8 cellular contexts compared by ENCODE assay signal in genomic region chr12:25251749-25252148, GRCh38. TPM values are rescaled to one million over a fixed set of nuclear protein-coding genes. Genes with fewer than 3 reads are reported as not detected.
DNase-seq lines count a peak whose midpoint lies in the region; ATAC-seq and TF ChIP-seq lines count a peak whose summit lies in the region.

No MANE protein-coding gene starts in this region.

- no peak for TF ChIP-seq CTCF in VCaP (conservative IDR thresholded peaks at IDR 0.05)
- TF ChIP-seq CTCF in gastroesophageal sphincter (IDR thresholded peaks at IDR 0.05) = no peak
- no peak for TF ChIP-seq CTCF in gastrocnemius medialis (IDR thresholded peaks at IDR 0.05 in 4 of 5, conservative IDR thresholded peaks at IDR 0.05 in 1 of 5)

- ATAC-seq in gastroesophageal sphincter (no peak), gastrocnemius medialis (no peak), GM19324 (IDR thresholded peaks at IDR 0.05; ENCODE audit: low FRiP score, unreplicated experiment) (no peak)

- H3K27ac ChIP-seq in VCaP = peak overlapping the region; percentile 90
- peak overlapping the region; percentile 67 to 99 (median 94) for H3K27ac ChIP-seq in gastroesophageal sphincter
- peak overlapping the region; percentile 88 to 97 (median 94) for H3K27ac ChIP-seq in gastrocnemius medialis

- in situ Hi-C loops in gastrocnemius medialis (cut with MboI; ENCODE audit: low sequenced_read_pairs in 4 of 4) = no loop called here

- H3K9me3 ChIP-seq in gastroesophageal sphincter (no peaks in the 10 kb centered on the region), gastrocnemius medialis (no peaks in the 10 kb centered on the region)

- intact Hi-C loops in gastrocnemius medialis (cut with DNase I; ENCODE audit: low total_unique reads) = loop anchor here (2.0 to 10.0 kb wide), 3 partner anchors 57 to 853 kb away; partner anchors contain the start of genes DNAI7 and ETFRF1

- peaks cover 2% of the 10 kb centered on the region for H3K27me3 ChIP-seq in H7 (ENCODE audit: control insufficient read depth, insufficient read depth, low read length)
- H3K27me3 ChIP-seq in gastroesophageal sphincter = no peaks in the 10 kb centered on the region
- no peaks in the 10 kb centered on the region for H3K27me3 ChIP-seq in gastrocnemius medialis

- 23 to 63% methylated on average over 3 to 5 of the region's 5 CpGs for WGBS in gastroesophageal sphincter (ENCODE audit: low coverage in 1 of 2), 2 donors

- H3K4me1 ChIP-seq in gastroesophageal sphincter (peaks cover 0 to 35% (median 5%) of the 10 kb centered on the region in 3 donors), gastrocnemius medialis (peaks cover 10 to 22% of the 10 kb centered on the region in 2 donors)

- TF ChIP-seq EP300 in gastroesophageal sphincter (IDR thresholded peaks at IDR 0.05) = no peak

- DNase-seq in H7 = no peak
- no peak for DNase-seq in gastrocnemius medialis
- no peak for DNase-seq in occipital lobe (lab: John Stamatoyannopoulos, UW)
- DNase-seq in SW480 (ENCODE audit: low spot score) = no peak
- DNase-seq in NCI-H1092 (lab: John Stamatoyannopoulos, UW) = no peak

- H3K36me3 ChIP-seq in H7 (replicated peaks; ENCODE audit: control insufficient read depth, insufficient read depth, low read length) (no peaks in the 10 kb centered on the region), gastroesophageal sphincter (no peaks in the 10 kb centered on the region), gastrocnemius medialis (no peaks in the 10 kb centered on the region)

- no peak for TF ChIP-seq POLR2A in gastroesophageal sphincter (IDR thresholded peaks at IDR 0.05)
- TF ChIP-seq POLR2A in gastrocnemius medialis (IDR thresholded peaks at IDR 0.05) = no peak

- H3K4me3 ChIP-seq in H7 (ENCODE audit: insufficient read depth, low read depth, low read length) (peak overlapping the region; percentile 81), gastroesophageal sphincter (peak overlapping the region; percentile 89 to 100), gastrocnemius medialis (peak overlapping the region; percentile 63 to 93 (median 78))

RNA-seq across cellular contexts. Expression of gene KRAS, which starts 1.0 kb away (rescaled TPM):
- total RNA-seq in H7 (2014; rRNA removed; shearing (Covaris generic)) = 19.5 and 22.2 TPM in 2 replicates
- total RNA-seq in gastroesophageal sphincter = 10 to 100 TPM; 31.8 to 35.6 (median 33.0) TPM
- 1 to 10 TPM; 7.0 to 9.5 (median 8.0) TPM for total RNA-seq in gastrocnemius medialis
- 53.0 TPM for total RNA-seq in occipital lobe

RNA-seq across cellular contexts. Expression of gene ETFRF1, which starts 56.7 kb away (rescaled TPM):
- total RNA-seq in H7 (2014; rRNA removed; shearing (Covaris generic)) = 9.4 and 10.9 TPM in 2 replicates
- 10 to 100 TPM; 45.8 to 73.8 (median 47.1) TPM for total RNA-seq in gastroesophageal sphincter
- total RNA-seq in gastrocnemius medialis = 100 to 1,000 TPM in 1 of 4 donors, 10 to 100 TPM in 3; 45.9 to 105 (median 74.6) TPM
- total RNA-seq in occipital lobe = 32.0 TPM

RNA-seq across cellular contexts. Expression of gene DNAI7, which starts 56.8 kb away (rescaled TPM):
- total RNA-seq in H7 (2014; rRNA removed; shearing (Covaris generic)) = 0.59 TPM in 1 of 2 replicates, not detected in the other
- total RNA-seq in gastroesophageal sphincter = 1 to 10 TPM in 1 of 4 donors, under 1 TPM in 3; 0.22 to 2.3 (median 0.76) TPM
- total RNA-seq in gastrocnemius medialis = not detected
- 3.4 TPM for total RNA-seq in occipital lobe
